ENCODE assay signal across 30 cellular contexts in genomic region chr5:135691116-135691515, GRCh38.
"Had no signal": no experiment of that assay in that cellular context is flagged by ENCODE, and none has a peak within 500 bp of the region (broad histone marks: within the 10 kb centered on the region; RNA-seq: fewer than 3 reads in every experiment).

No MANE protein-coding gene starts in this region.

- H3K36me3 Mint-ChIP-seq: memory B cell, natural killer cell had no signal

- ATAC-seq: heart right ventricle, left colon, natural killer cell, right lobe of liver had no signal

- H3K27me3 ChIP-seq: colonic mucosa, right lobe of liver, thyroid gland, vagina had no signal

- H3K4me1 ChIP-seq: colonic mucosa, heart right ventricle, parathyroid adenoma, right lobe of liver had no signal

- H3K9me3 ChIP-seq: colonic mucosa, esophagus squamous epithelium, heart right ventricle, neutrophil, right lobe of liver, stomach, thyroid gland, vagina had no signal

- H3K27ac ChIP-seq: colonic mucosa, esophagus squamous epithelium, heart right ventricle, neutrophil, parathyroid adenoma, right lobe of liver, stomach, thyroid gland, vagina had no signal

- H3K27ac Mint-ChIP-seq: dendritic cell treated with granulocyte-macrophage colony-stimulating factor and Interleukin-4, amounts not matched to agents 40 ng/mL and 50 ng/mL, for 4 days; immature natural killer cell; memory B cell; natural killer cell; progenitor cell of endocrine pancreas had no signal

- H3K4me1 Mint-ChIP-seq: immature natural killer cell, memory B cell, natural killer cell had no signal

- DNase-seq: colonic mucosa; effector CD8-positive, alpha-beta T cell; esophagus squamous epithelium; foreskin melanocyte; glutamatergic neuron; heart right ventricle; hypothalamus; immature natural killer cell; islet precursor cell; kidney glomerular epithelial cell; left colon; natural killer cell; right lobe of liver; stimulated activated CD4-positive, alpha-beta T cell treated with anti-CD3 and anti-CD28 coated beads, Interleukin-12 subunit alpha, Interleukin-12 subunit beta, amount 100 ng/mL, for 4 hours; stimulated activated CD4-positive, alpha-beta T cell treated with anti-CD3 and anti-CD28 coated beads, Interleukin-1b, Interleukin-23, amount 100 ng/mL, for 48 hours; stimulated activated CD4-positive, alpha-beta T cell treated with anti-CD3 and anti-CD28 coated beads, Interleukin-4, amount 100 ng/mL, for 1 hour; stimulated activated CD8-positive, alpha-beta memory T cell treated with anti-CD3 and anti-CD28 coated beads, Interleukin-4, amount 100 ng/mL, for 48 hours; stimulated activated naive CD4-positive, alpha-beta T cell; stomach; thyroid gland; trophoblast cell had no signal

- H3K4me3 Mint-ChIP-seq: dendritic cell treated with granulocyte-macrophage colony-stimulating factor and Interleukin-4, amounts not matched to agents 40 ng/mL and 50 ng/mL, for 4 days; immature natural killer cell; memory B cell; natural killer cell; neural crest cell had no signal

- H3K36me3 ChIP-seq: colonic mucosa, esophagus squamous epithelium, heart right ventricle, neutrophil, right lobe of liver, stomach, thyroid gland, vagina had no signal

- H3K9me3 Mint-ChIP-seq: dendritic cell treated with granulocyte-macrophage colony-stimulating factor and Interleukin-4, amounts not matched to agents 40 ng/mL and 50 ng/mL, for 4 days; immature natural killer cell; memory B cell; natural killer cell; neural crest cell had no signal

- H3K4me3 ChIP-seq: colonic mucosa, esophagus squamous epithelium, heart right ventricle, lung, right lobe of liver, smooth muscle cell, stomach, thyroid gland, vagina had no signal
